15 cellular contexts compared by ENCODE assay signal in genomic region chrX:17644001-17644400, GRCh38.
"Had no signal": no experiment of that assay in that cellular context is flagged by ENCODE, and none has a peak within 500 bp of the region (broad histone marks: within the 10 kb centered on the region; RNA-seq: fewer than 3 reads in every experiment).

No MANE protein-coding gene starts in this region.

- H3K36me3 ChIP-seq: left ventricle myocardium inferior, ovary, right atrium auricular region, right lobe of liver, suprapubic skin, thoracic aorta, tibial artery, uterus had no signal

- DNase-seq: islet precursor cell; left ventricle myocardium inferior; mesendoderm; naive thymus-derived CD4-positive, alpha-beta T cell; ovary; right lobe of liver; stimulated activated CD4-positive, alpha-beta T cell treated with anti-CD3 and anti-CD28 coated beads, Interleukin-4, amount 100 ng/mL, for 24 hours; stimulated activated naive CD4-positive, alpha-beta T cell; tibial artery; uterus had no signal

- H3K27ac ChIP-seq: left ventricle myocardium inferior, ovary, right atrium auricular region, right lobe of liver, skin epidermis, suprapubic skin, thoracic aorta, tibial artery, uterus had no signal

- H3K4me3 ChIP-seq: left ventricle myocardium inferior, lung, ovary, right atrium auricular region, right lobe of liver, skin epidermis, suprapubic skin, thoracic aorta, tibial artery, uterus had no signal

- H3K27me3 ChIP-seq: ovary, right atrium auricular region, right lobe of liver, suprapubic skin, tibial artery, uterus had no signal

- H3K9me3 ChIP-seq: left ventricle myocardium inferior, ovary, right lobe of liver, suprapubic skin, thoracic aorta, tibial artery, uterus had no signal

- H3K4me1 ChIP-seq: left ventricle myocardium inferior, right atrium auricular region, right lobe of liver, suprapubic skin, uterus had no signal
